10 cellular contexts compared by ENCODE assay signal in the genomic region with DNA sequence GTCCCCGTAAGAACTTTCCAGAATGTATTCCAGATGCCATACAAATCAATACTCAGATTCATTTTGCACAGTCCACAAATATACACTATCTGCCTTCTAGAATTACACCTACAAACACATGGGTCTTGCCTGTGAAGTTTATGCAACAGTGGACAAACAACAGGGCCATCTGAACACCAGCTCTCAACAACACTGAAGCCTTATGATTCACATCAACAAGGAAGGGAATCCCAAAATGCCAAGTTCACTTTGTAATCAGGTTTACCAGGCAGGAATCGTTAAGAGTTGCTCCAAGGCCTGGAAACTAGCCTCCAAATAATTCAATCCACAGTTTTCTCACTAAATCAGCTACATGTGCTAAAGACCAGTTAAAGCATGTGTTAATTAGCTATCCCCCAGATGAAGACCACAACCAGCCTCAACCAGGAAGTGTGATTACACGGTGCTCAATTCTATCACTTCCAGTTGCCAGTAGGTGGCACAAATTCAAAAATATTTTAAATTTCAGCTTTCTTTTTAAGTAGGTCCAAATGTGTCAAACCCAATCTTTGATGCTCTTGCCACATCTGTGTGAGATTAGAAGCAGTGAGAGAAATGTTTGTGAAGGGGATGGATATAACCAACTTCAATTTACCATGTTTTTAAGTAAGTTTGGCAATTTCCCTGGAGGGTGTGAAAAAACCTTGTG.
DNase-seq lines count a peak whose midpoint lies in the region; ATAC-seq and TF ChIP-seq lines count a peak whose summit lies in the region.
"Had no signal": no experiment of that assay in that cellular context is flagged by ENCODE, and none has a peak within 500 bp of the region (broad histone marks: within the 10 kb centered on the region; RNA-seq: fewer than 3 reads in every experiment).

No MANE protein-coding gene starts in this region.

- no peaks in the 10 kb centered on the region for H3K79me2 ChIP-seq in KMS-11 (ENCODE audit: insufficient read depth, low read depth)

- no peaks in the 10 kb centered on the region for H3K27me3 ChIP-seq in KMS-11 (ENCODE audit: insufficient read depth, low read depth)
- no peaks in the 10 kb centered on the region for H3K27me3 ChIP-seq in right lobe of liver
- H3K27me3 ChIP-seq in ovary = no peaks in the 10 kb centered on the region
- H3K27me3 ChIP-seq: tibial artery had no signal

- peak overlapping the region; percentile 58; the same call in 1 of the 2 replicates for H2AFZ ChIP-seq in KMS-11 (ENCODE audit: low read depth)

- intact Hi-C loops in right lobe of liver (cut with DNase I) = no loop called here
- intact Hi-C loops in ovary (cut with DNase I) = no loop called here

- H3K9me3 ChIP-seq in right lobe of liver = no peaks in the 10 kb centered on the region
- H3K9me3 ChIP-seq in ovary = no peaks in the 10 kb centered on the region
- H3K9me3 ChIP-seq: tibial artery had no signal

- no peak overlapping the region for H3K4me2 ChIP-seq in KMS-11

- H4K20me1 ChIP-seq in KMS-11 (ENCODE audit: insufficient read depth) = no peaks in the 10 kb centered on the region

- WGBS in right lobe of liver (ENCODE audit: insufficient coverage, low coverage, low lambda C conversion rate, missing lambda C conversion rate) = 0% methylated on average over 1 of the region's 3 CpGs
- WGBS in ovary, 3 donors = 31 to 37% (median 37%) methylated on average over 3 of the region's 3 CpGs

- H3K4me1 ChIP-seq in KMS-11 (ENCODE audit: low read depth, poor library complexity, severe bottlenecking) (no peaks in the 10 kb centered on the region), right lobe of liver (no peaks in the 10 kb centered on the region), ovary (ENCODE audit: insufficient read depth) (no peaks in the 10 kb centered on the region)
- H3K4me1 ChIP-seq: tibial artery had no signal

- TF ChIP-seq POLR2A in right lobe of liver (IDR thresholded peaks at IDR 0.05) (no peak), ovary (IDR thresholded peaks at IDR 0.05) (no peak)

- no peak overlapping the region for H3K9ac ChIP-seq in KMS-11

- H3K36me3 ChIP-seq in KMS-11 (ENCODE audit: insufficient read depth) (no peaks in the 10 kb centered on the region), right lobe of liver (no peaks in the 10 kb centered on the region), ovary (no peaks in the 10 kb centered on the region)
- H3K36me3 ChIP-seq: tibial artery had no signal

- H3K27ac ChIP-seq in KMS-11 (no peak overlapping the region), right lobe of liver (no peak overlapping the region), ovary (no peak overlapping the region)
- H3K27ac ChIP-seq: tibial artery had no signal

- H3K4me3 ChIP-seq in KMS-11 (IDR thresholded peaks at IDR 0.05; ENCODE audit: insufficient read depth, low read depth, low read length) (no peak overlapping the region), right lobe of liver (no peak overlapping the region), ovary (no peak overlapping the region)
- H3K4me3 ChIP-seq: tibial artery had no signal

- no peak for TF ChIP-seq EP300 in ovary (IDR thresholded peaks at IDR 0.05)

- ATAC-seq in right lobe of liver = no peak
- ATAC-seq in HG02884 (IDR thresholded peaks at IDR 0.05; ENCODE audit: unreplicated experiment) = no peak
- no peak for ATAC-seq in GM18858 (IDR thresholded peaks at IDR 0.05; ENCODE audit: unreplicated experiment)

- DNase-seq in ELR (ENCODE audit: low read depth) = peak; percentile 54
- peak; percentile 52 for DNase-seq in amniotic epithelial cell (ENCODE audit: low read depth)
- no peak for DNase-seq in right lobe of liver
- no peak for DNase-seq in ovary
- no peak for DNase-seq in activated CD8-positive, alpha-beta memory T cell treated with anti-CD3 and anti-CD28 coated beads, Interleukin-2, amount 50 U/mL, for 4 hours
- DNase-seq: RPMI8226, tibial artery had no signal

- TF ChIP-seq CTCF in KMS-11 (conservative IDR thresholded peaks at IDR 0.05; ENCODE audit: low read depth, low read length) = no peak
- TF ChIP-seq CTCF in right lobe of liver (IDR thresholded peaks at IDR 0.05) = peak in 3 of 4 donors; percentile 7 to 18 (median 10)
- TF ChIP-seq CTCF in ovary (IDR thresholded peaks at IDR 0.05) = no peak

Comparison
In these comparisons a context has a peak if more than half of its experiments do, and no peak if none do; other contexts are left out.
1. DNase-seq: peak in ELR (single experiment) and amniotic epithelial cell (single experiment); none in right lobe of liver (0 of 3), ovary (0 of 5) and activated CD8-positive, alpha-beta memory T cell treated with anti-CD3 and anti-CD28 coated beads, Interleukin-2, amount 50 U/mL, for 4 hours (single experiment).
2. CTCF ChIP-seq: peak in right lobe of liver (3 of 4); none in KMS-11 (single experiment) and ovary (0 of 3).